8 cellular contexts compared by ENCODE assay signal in the genomic region with DNA sequence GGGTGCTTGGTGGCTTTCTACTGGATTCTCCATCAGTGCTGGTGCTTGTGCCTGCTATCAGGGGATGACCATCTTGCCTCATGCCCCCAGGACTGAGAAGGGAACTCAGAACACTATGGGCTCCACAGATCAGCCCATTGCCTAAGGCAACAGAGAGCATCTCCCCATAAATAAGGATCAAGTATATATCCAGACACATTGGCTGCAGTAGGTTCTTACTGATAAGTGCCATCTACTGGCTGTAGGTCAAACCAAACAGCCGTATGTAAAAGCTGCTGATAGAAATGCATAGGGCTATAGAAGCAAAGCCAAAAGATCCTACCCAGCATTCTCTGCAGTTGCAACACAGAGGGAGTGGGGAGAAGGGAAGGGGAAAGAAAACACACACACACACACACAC.
DNase-seq lines count a peak whose midpoint lies in the region; ATAC-seq and TF ChIP-seq lines count a peak whose summit lies in the region.

No MANE protein-coding gene starts in this region.

- H3K4me1 ChIP-seq in breast epithelium (no peaks in the 10 kb centered on the region), body of pancreas (peaks cover 11% of the 10 kb centered on the region), vagina (no peaks in the 10 kb centered on the region)

- no peak overlapping the region for H3K4me3 ChIP-seq in breast epithelium
- no peak overlapping the region for H3K4me3 ChIP-seq in body of pancreas
- H3K4me3 ChIP-seq in vagina = no peak overlapping the region

- H3K27me3 ChIP-seq in breast epithelium = no peaks in the 10 kb centered on the region
- no peaks in the 10 kb centered on the region for H3K27me3 ChIP-seq in body of pancreas
- no peaks in the 10 kb centered on the region for H3K27me3 ChIP-seq in vagina

- peak; percentile 24 for DNase-seq in MCF 10A (ENCODE audit: unreplicated experiment)
- no peak for DNase-seq in breast epithelium (ENCODE audit: low spot score in 2 of 2)
- no peak for DNase-seq in body of pancreas
- DNase-seq in type B pancreatic cell (ENCODE audit: extremely low spot score, unreplicated experiment) = no peak
- no peak for DNase-seq in vagina (ENCODE audit: extremely low spot score in 2 of 2)
- DNase-seq in GM03348 (ENCODE audit: low spot score) = no peak

- H3K9me3 Mint-ChIP-seq in MCF 10A (ENCODE audit: unreplicated experiment) (no peaks in the 10 kb centered on the region), type B pancreatic cell (no peaks in the 10 kb centered on the region)

- POLR2A ChIA-PET in MCF 10A (lab: Yijun Ruan, JAX) = interaction anchor here (0.6 to 1.1 kb wide), 2 partner anchors 17 to 190 kb away, joined by 3 to 4 read pairs; no protein-coding TSS in a partner anchor

- BruUV-seq in MCF 10A (replicated peaks; lab: Mats Ljungman, UMichigan) = no TSS peak

- TF ChIP-seq CTCF in MCF 10A (IDR thresholded peaks at IDR 0.05; ENCODE audit: unreplicated experiment) (no peak), breast epithelium (IDR thresholded peaks at IDR 0.05) (no peak), body of pancreas (IDR thresholded peaks at IDR 0.05) (peak in 4 of 7 experiments; percentile 7 to 13 (median 10)), type B pancreatic cell (conservative IDR thresholded peaks at IDR 0.05) (peak; percentile 29), vagina (IDR thresholded peaks at IDR 0.05) (no peak)

- H3K9me3 ChIP-seq in breast epithelium = no peaks in the 10 kb centered on the region
- H3K9me3 ChIP-seq in body of pancreas = no peaks in the 10 kb centered on the region
- no peaks in the 10 kb centered on the region for H3K9me3 ChIP-seq in vagina

- H3K36me3 ChIP-seq in breast epithelium (no peaks in the 10 kb centered on the region), body of pancreas (replicated peaks in 1 of 2; ENCODE audit: insufficient read depth in 1 of 2, low read depth in 2 of 2) (no peaks in the 10 kb centered on the region), vagina (no peaks in the 10 kb centered on the region)

- no peaks in the 10 kb centered on the region for H3K27me3 Mint-ChIP-seq in MCF 10A (ENCODE audit: insufficient read depth, unreplicated experiment)
- no peaks in the 10 kb centered on the region for H3K27me3 Mint-ChIP-seq in type B pancreatic cell

- intact Hi-C loops in MCF 10A (cut with micrococcal nuclease) = no loop called here
- intact Hi-C loops in breast epithelium (cut with DNase I; ENCODE audit: low total_unique reads) = loop anchor here (10.0 kb wide), 1 partner anchor 745 kb away; no protein-coding TSS in a partner anchor
- intact Hi-C loops in body of pancreas (cut with DNase I) = no loop called here
- intact Hi-C loops in vagina (cut with DNase I) = no loop called here

- peak; percentile 61 for ATAC-seq in HG03571 (IDR thresholded peaks at IDR 0.05; ENCODE audit: unreplicated experiment)
- ATAC-seq in body of pancreas = no peak
- no peak for ATAC-seq in HG03025 (IDR thresholded peaks at IDR 0.05; ENCODE audit: low FRiP score, unreplicated experiment)

- no peak overlapping the region for H3K4me3 Mint-ChIP-seq in MCF 10A (ENCODE audit: unreplicated experiment)
- H3K4me3 Mint-ChIP-seq in type B pancreatic cell = no peak overlapping the region

- no peak for TF ChIP-seq POLR2A in breast epithelium (IDR thresholded peaks at IDR 0.05)
- no peak for TF ChIP-seq POLR2A in body of pancreas (IDR thresholded peaks at IDR 0.05)
- no peak for TF ChIP-seq POLR2A in vagina (IDR thresholded peaks at IDR 0.05)

- H3K36me3 Mint-ChIP-seq in MCF 10A (ENCODE audit: insufficient read depth, unreplicated experiment) (peaks cover 16% of the 10 kb centered on the region), type B pancreatic cell (peaks cover 7% of the 10 kb centered on the region)

- CTCF ChIA-PET in MCF 10A (lab: Yijun Ruan, JAX) = interaction anchor here (0.6 to 2.0 kb wide), 6 partner anchors 15 to 295 kb away, joined by 3 to 8 read pairs (median 4); no protein-coding TSS in a partner anchor

- peaks cover 3% of the 10 kb centered on the region for H3K4me1 Mint-ChIP-seq in MCF 10A (ENCODE audit: insufficient read depth, unreplicated experiment)
- H3K4me1 Mint-ChIP-seq in type B pancreatic cell (ENCODE audit: unreplicated experiment) = no peaks in the 10 kb centered on the region

- no peak overlapping the region for H3K27ac Mint-ChIP-seq in MCF 10A (ENCODE audit: low read depth, unreplicated experiment)
- H3K27ac Mint-ChIP-seq in type B pancreatic cell = no peak overlapping the region

- no peak overlapping the region for H3K27ac ChIP-seq in breast epithelium
- H3K27ac ChIP-seq in body of pancreas = no peak overlapping the region
- no peak overlapping the region for H3K27ac ChIP-seq in vagina

- 42% methylated on average over 1 of the region's 1 CpG for WGBS in body of pancreas, 2 donors

Comparison
In these comparisons a context has a peak if more than half of its experiments do, and no peak if none do; other contexts are left out.
1. CTCF ChIP-seq: peak in body of pancreas (4 of 7) and type B pancreatic cell (single experiment); none in MCF 10A (single experiment), breast epithelium (0 of 3) and vagina (0 of 3).